ENCODE assay signal across 8 cellular contexts in the genomic region with DNA sequence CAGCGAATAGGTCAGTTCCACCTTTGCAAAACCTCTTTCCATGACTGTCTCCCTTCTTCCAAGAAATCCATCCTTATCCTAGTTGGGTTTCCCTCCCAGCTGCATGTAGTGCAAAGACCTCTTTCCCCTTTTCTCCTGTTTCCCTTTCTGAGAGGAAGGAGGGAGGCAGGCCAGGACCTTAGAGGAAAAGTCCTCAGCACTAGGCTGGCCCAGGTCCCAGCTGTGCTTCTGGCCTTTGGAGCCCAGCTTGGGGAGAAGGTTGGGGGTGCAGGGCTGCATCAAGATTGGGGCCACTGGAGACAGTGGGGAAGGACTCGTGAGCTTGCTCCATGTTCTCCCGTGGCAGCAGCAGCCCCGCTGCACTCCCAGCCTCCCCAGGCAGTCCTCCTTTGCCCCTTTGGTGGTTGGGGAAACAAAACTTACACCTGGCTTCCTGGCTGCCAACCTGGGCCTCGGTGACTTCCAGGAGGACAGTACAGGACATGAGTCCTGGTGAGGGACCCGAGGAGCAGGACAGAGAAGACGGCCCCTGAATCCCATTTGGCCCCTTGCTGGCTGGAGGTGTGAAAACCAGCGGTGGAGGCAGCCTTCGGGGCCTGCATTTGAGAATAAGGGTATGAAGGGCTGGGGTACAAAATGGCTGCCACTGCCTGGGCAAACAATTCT. TPM values are rescaled to one million over a fixed set of nuclear protein-coding genes. Genes with fewer than 3 reads are reported as not detected.
DNase-seq lines count a peak whose midpoint lies in the region; ATAC-seq and TF ChIP-seq lines count a peak whose summit lies in the region.

No MANE protein-coding gene starts in this region.

- no peaks in the 10 kb centered on the region for H3K27me3 Mint-ChIP-seq in activated CD4-positive, alpha-beta T cell treated with anti-CD3 and anti-CD28 coated beads, Interleukin-2, amount 10 ng/mL, durations not matched to agents 24 days and 14 days
- H3K27me3 Mint-ChIP-seq in brain: peaks cover 6% of the 10 kb centered on the region

- peak overlapping the region; percentile 16 to 71 for H3K4me3 ChIP-seq in left lung
- peak overlapping the region in 2 of 3 donors; percentile 6 to 20 for H3K4me3 ChIP-seq in thyroid gland (replicated peaks in 1 of 3)

- intact Hi-C loops in activated CD4-positive, alpha-beta T cell treated with anti-CD3 and anti-CD28 coated beads, Interleukin-2, amount 10 ng/mL, durations not matched to agents 24 days and 14 days (cut with micrococcal nuclease): no loop called here
- intact Hi-C loops in left lung (cut with DNase I) (no loop called here), thyroid gland (cut with DNase I) (no loop called here)

- ATAC-seq in left lung: no peak
- ATAC-seq in GM19455 (IDR thresholded peaks at IDR 0.05; ENCODE audit: unreplicated experiment): no peak

- H3K4me3 Mint-ChIP-seq in activated CD4-positive, alpha-beta T cell treated with anti-CD3 and anti-CD28 coated beads, Interleukin-2, amount 10 ng/mL, durations not matched to agents 24 days and 14 days: peak overlapping the region; percentile 99
- peak overlapping the region; percentile 86 to 99 (median 98) for H3K4me3 Mint-ChIP-seq in brain

- TF ChIP-seq CTCF in brain (conservative IDR thresholded peaks at IDR 0.05) (no peak), left lung (IDR thresholded peaks at IDR 0.05) (no peak), thyroid gland (IDR thresholded peaks at IDR 0.05) (peak in 1 of 6 experiments; percentile 5), GM13977 (IDR thresholded peaks at IDR 0.05; ENCODE audit: extremely low read depth, insufficient read depth, missing control alignments) (no peak)

- peaks cover 28 to 51% of the 10 kb centered on the region in 2 donors for H3K4me1 ChIP-seq in left lung
- peaks cover 31 to 38% of the 10 kb centered on the region in 2 donors for H3K4me1 ChIP-seq in thyroid gland

- H3K27ac ChIP-seq in left lung (peak overlapping the region; percentile 14 to 95), thyroid gland (peak overlapping the region; percentile 12 to 34 (median 15))

- no peaks in the 10 kb centered on the region for H3K9me3 Mint-ChIP-seq in activated CD4-positive, alpha-beta T cell treated with anti-CD3 and anti-CD28 coated beads, Interleukin-2, amount 10 ng/mL, durations not matched to agents 24 days and 14 days
- H3K9me3 Mint-ChIP-seq in brain: peaks cover 0 to 3% (median 0%) of the 10 kb centered on the region in 5 experiments

- no peaks in the 10 kb centered on the region for H3K36me3 ChIP-seq in left lung
- no peaks in the 10 kb centered on the region for H3K36me3 ChIP-seq in thyroid gland

- H3K4me1 Mint-ChIP-seq in activated CD4-positive, alpha-beta T cell treated with anti-CD3 and anti-CD28 coated beads, Interleukin-2, amount 10 ng/mL, durations not matched to agents 24 days and 14 days: peaks cover 36% of the 10 kb centered on the region
- peaks cover 53% of the 10 kb centered on the region for H3K4me1 Mint-ChIP-seq in brain

- in situ Hi-C loops in GM13977 (cut with MboI; ENCODE audit: low pct_unique_long_range_greater_than_20kb, low sequenced_read_pairs, unreplicated experiment): no loop called here

- no peak for DNase-seq in activated CD4-positive, alpha-beta T cell treated with anti-CD3 and anti-CD28 coated beads, Interleukin-2, amount 10 ng/mL, durations not matched to agents 24 days and 14 days
- DNase-seq in activated CD4-positive, alpha-beta T cell treated with anti-CD3 and anti-CD28 coated beads for 48 hours: no peak
- DNase-seq in left lung (peak; percentile 48 to 75), thyroid gland (no peak), GM13977 (ENCODE audit: low spot score) (no peak), ureter (ENCODE audit: low spot score) (no peak)

- H3K27me3 ChIP-seq in left lung (no peaks in the 10 kb centered on the region), thyroid gland (no peaks in the 10 kb centered on the region)

- WGBS in thyroid gland, 2 donors: 54 to 63% methylated on average over 9 of the region's 9 CpGs

- H3K9me3 ChIP-seq in left lung (no peaks in the 10 kb centered on the region), thyroid gland (no peaks in the 10 kb centered on the region)

- H3K27ac Mint-ChIP-seq in activated CD4-positive, alpha-beta T cell treated with anti-CD3 and anti-CD28 coated beads, Interleukin-2, amount 10 ng/mL, durations not matched to agents 24 days and 14 days: peak overlapping the region; percentile 98
- peak overlapping the region; percentile 96 to 100 (median 99) for H3K27ac Mint-ChIP-seq in brain

- peaks cover 29% of the 10 kb centered on the region for H3K36me3 Mint-ChIP-seq in activated CD4-positive, alpha-beta T cell treated with anti-CD3 and anti-CD28 coated beads, Interleukin-2, amount 10 ng/mL, durations not matched to agents 24 days and 14 days (ENCODE audit: low read depth)
- peaks cover 23% of the 10 kb centered on the region for H3K36me3 Mint-ChIP-seq in brain

- TF ChIP-seq POLR2A in thyroid gland (IDR thresholded peaks at IDR 0.05): no peak

RNA-seq across cellular contexts. Expression of a gene that starts 0.5 kb away (rescaled TPM):
- 6.7 and 7.0 TPM in 2 replicates for total RNA-seq in activated CD4-positive, alpha-beta T cell treated with anti-CD3 and anti-CD28 coated beads, Interleukin-2, amount 10 ng/mL, durations not matched to agents 24 days and 14 days
- 17.2 TPM for polyA plus RNA-seq in brain (ENCODE audit: insufficient read depth, low read depth, low replicate concordance)
- total RNA-seq in left lung: 1 to 10 TPM; 5.4 to 6.0 TPM
- total RNA-seq in thyroid gland: 10 to 100 TPM in 2 of 4 donors, 1 to 10 TPM in 2; 3.9 to 16.3 (median 10.0) TPM
- 8.0 TPM for total RNA-seq in ureter

RNA-seq across cellular contexts. Expression of a gene that starts 13.9 kb away (rescaled TPM):
- 47.3 and 48.0 TPM in 2 replicates for total RNA-seq in activated CD4-positive, alpha-beta T cell treated with anti-CD3 and anti-CD28 coated beads, Interleukin-2, amount 10 ng/mL, durations not matched to agents 24 days and 14 days
- polyA plus RNA-seq in brain (ENCODE audit: insufficient read depth, low read depth, low replicate concordance): 10.8 TPM
- total RNA-seq in left lung: 10 to 100 TPM; 27.3 to 34.6 TPM
- total RNA-seq in thyroid gland: 10 to 100 TPM; 15.6 to 33.5 (median 18.4) TPM
- total RNA-seq in ureter: 47.0 TPM

RNA-seq across cellular contexts. Expression of a gene that starts 26.7 kb away (rescaled TPM):
- 13.5 and 14.7 TPM in 2 replicates for total RNA-seq in activated CD4-positive, alpha-beta T cell treated with anti-CD3 and anti-CD28 coated beads, Interleukin-2, amount 10 ng/mL, durations not matched to agents 24 days and 14 days
- polyA plus RNA-seq in brain (ENCODE audit: insufficient read depth, low read depth, low replicate concordance): 7.6 TPM
- total RNA-seq in left lung: 10 to 100 TPM; 10.6 to 15.7 TPM
- total RNA-seq in thyroid gland: 10 to 100 TPM; 16.7 to 20.4 (median 17.7) TPM
- total RNA-seq in ureter: 26.4 TPM

RNA-seq across cellular contexts. Expression of a gene that starts 29.8 kb away (rescaled TPM):
- total RNA-seq in activated CD4-positive, alpha-beta T cell treated with anti-CD3 and anti-CD28 coated beads, Interleukin-2, amount 10 ng/mL, durations not matched to agents 24 days and 14 days: 4.9 and 5.8 TPM in 2 replicates
- polyA plus RNA-seq in brain (ENCODE audit: insufficient read depth, low read depth, low replicate concordance): 35.8 TPM
- 10 to 100 TPM; 41.0 to 49.1 TPM for total RNA-seq in left lung
- 10 to 100 TPM in 3 of 4 donors, 1 to 10 TPM in 1; 8.6 to 24.8 (median 16.9) TPM for total RNA-seq in thyroid gland
- total RNA-seq in ureter: 153 TPM

RNA-seq across cellular contexts. Expression of a gene that starts 59.5 kb away (rescaled TPM):
- total RNA-seq in activated CD4-positive, alpha-beta T cell treated with anti-CD3 and anti-CD28 coated beads, Interleukin-2, amount 10 ng/mL, durations not matched to agents 24 days and 14 days: 325 and 329 TPM in 2 replicates
- 26.1 TPM for polyA plus RNA-seq in brain (ENCODE audit: insufficient read depth, low read depth, low replicate concordance)
- total RNA-seq in left lung: 100 to 1,000 TPM in 1 of 2 donors, 10 to 100 TPM in 1; 42.0 to 118 TPM
- 1 to 10 TPM; 3.2 to 7.6 (median 4.2) TPM for total RNA-seq in thyroid gland
- total RNA-seq in ureter: 19.4 TPM

Comparison
In these comparisons a context has a peak if more than half of its experiments do, and no peak if none do; other contexts are left out.
1. DNase-seq: peak in left lung (2 of 2); none in activated CD4-positive, alpha-beta T cell treated with anti-CD3 and anti-CD28 coated beads, Interleukin-2, amount 10 ng/mL, durations not matched to agents 24 days and 14 days (single experiment), activated CD4-positive, alpha-beta T cell treated with anti-CD3 and anti-CD28 coated beads for 48 hours (single experiment), thyroid gland (0 of 2), GM13977 (single experiment) and ureter (single experiment).